9 cellular contexts compared by ENCODE assay signal in the genomic region with DNA sequence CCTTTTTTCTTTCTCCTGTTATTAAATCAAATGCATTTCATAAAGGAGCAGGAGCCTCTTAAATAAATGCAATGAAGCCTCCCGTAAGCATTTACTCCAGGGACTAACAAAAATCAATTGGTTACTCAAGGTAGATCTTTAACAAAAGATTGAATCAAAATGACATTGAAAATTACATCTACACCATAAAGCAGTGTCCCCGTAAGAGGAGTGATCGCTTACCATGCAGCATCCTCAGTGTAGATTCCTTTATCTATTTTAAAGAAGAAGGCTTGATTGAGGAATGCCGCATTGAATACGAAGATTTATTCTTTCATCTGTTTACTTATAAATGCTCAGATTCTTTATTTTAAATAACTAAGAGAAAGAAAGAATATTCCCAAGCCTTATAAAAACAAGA. TPM values are rescaled to one million over a fixed set of nuclear protein-coding genes. Genes with fewer than 3 reads are reported as not detected.
"Had no signal": no experiment of that assay in that cellular context is flagged by ENCODE, and none has a peak within 500 bp of the region (broad histone marks: within the 10 kb centered on the region; RNA-seq: fewer than 3 reads in every experiment).

No MANE protein-coding gene starts in this region.

- H2AFZ ChIP-seq: GM23248 had no signal

- H3K4me1 ChIP-seq: HAP-1 had no signal

- H3K27ac ChIP-seq: GM23248 had no signal

- ATAC-seq: HCT116 had no signal

- H3K9ac ChIP-seq: GM23248 had no signal

- H3K4me3 Mint-ChIP-seq: H9, HFFc6 had no signal

- H3K4me3 ChIP-seq: GM23248, HAP-1 had no signal

- DNase-seq: GM23248, GOT3, H7, H9, HCEC 1CT, HFFc6 had no signal

- H3K27ac Mint-ChIP-seq: HFFc6 had no signal

- H3K36me3 ChIP-seq: HAP-1 had no signal

- H3K9me3 ChIP-seq: HAP-1 had no signal

RNA-seq across cellular contexts. Expression of a gene that starts 54.9 kb away (rescaled TPM):
- total RNA-seq: GM23248, H4, HFFc6 had no signal
- polyA plus RNA-seq: GM23248 had no signal
